In genomic region chr10:12690525-12691139, GRCh38 we compare ENCODE assay signal across 18 cellular contexts.
DNase-seq lines count a peak whose midpoint lies in the region; ATAC-seq, FAIRE-seq and TF ChIP-seq lines count a peak whose summit lies in the region.
"Had no signal": no experiment of that assay in that cellular context is flagged by ENCODE, and none has a peak within 500 bp of the region (broad histone marks: within the 10 kb centered on the region; RNA-seq: fewer than 3 reads in every experiment).

No MANE protein-coding gene starts in this region.

- H3K9me3 ChIP-seq in mucosa of descending colon, result no peaks in the 10 kb centered on the region
- H3K9me3 ChIP-seq: SJSA1 had no signal

- no peaks in the 10 kb centered on the region for H3K36me3 Mint-ChIP-seq in activated T-helper 2 cell treated with anti-CD3 and anti-CD28 coated beads, Interferon-gamma antibody, Interleukin-2, Interleukin-4, amounts not matched to agents 10 μg/mL and 5 μg/mL and 100 μg/mL, durations not matched to agents 14 hours and 24 hours and 36 hours (ENCODE audit: low read depth)
- H3K36me3 Mint-ChIP-seq: activated naive CD8-positive, alpha-beta T cell treated with anti-CD3 and anti-CD28 coated beads for 36 hours had no signal

- H3K27ac Mint-ChIP-seq in stimulated activated naive CD8-positive, alpha-beta T cell treated with anti-CD3 and anti-CD28 coated beads, Interleukin-15, amount 100 ng/mL, for 72 hours, result no peak overlapping the region
- peak overlapping the region; percentile 68 for H3K27ac Mint-ChIP-seq in activated T-helper 2 cell treated with anti-CD3 and anti-CD28 coated beads, Interferon-gamma antibody, Interleukin-2, Interleukin-4, amounts not matched to agents 10 μg/mL and 5 μg/mL and 100 μg/mL, durations not matched to agents 14 hours and 24 hours and 36 hours
- H3K27ac Mint-ChIP-seq: activated naive CD8-positive, alpha-beta T cell treated with anti-CD3 and anti-CD28 coated beads for 36 hours had no signal

- FAIRE-seq in urothelium cell line (lab: Jason Lieb, UNC), result no peak
- FAIRE-seq: endothelial cell of umbilical vein, keratinocyte, TTC549 had no signal

- intact Hi-C loops in activated T-helper 2 cell treated with anti-CD3 and anti-CD28 coated beads, Interferon-gamma antibody, Interleukin-2, Interleukin-4, amounts not matched to agents 10 μg/mL and 5 μg/mL and 100 μg/mL, durations not matched to agents 14 hours and 24 hours and 36 hours (cut with micrococcal nuclease), result no loop called here
- intact Hi-C loops in mucosa of descending colon (cut with DNase I, micrococcal nuclease), result no loop called here

- no peak for TF ChIP-seq CTCF in mucosa of descending colon (IDR thresholded peaks at IDR 0.05)

- H3K27me3 Mint-ChIP-seq in stimulated activated naive CD8-positive, alpha-beta T cell treated with anti-CD3 and anti-CD28 coated beads, Interleukin-15, amount 100 ng/mL, for 72 hours, result no peaks in the 10 kb centered on the region
- H3K27me3 Mint-ChIP-seq in activated T-helper 2 cell treated with anti-CD3 and anti-CD28 coated beads, Interferon-gamma antibody, Interleukin-2, Interleukin-4, amounts not matched to agents 10 μg/mL and 5 μg/mL and 100 μg/mL, durations not matched to agents 14 hours and 24 hours and 36 hours (ENCODE audit: low read depth), result no peaks in the 10 kb centered on the region
- H3K27me3 Mint-ChIP-seq: activated naive CD8-positive, alpha-beta T cell treated with anti-CD3 and anti-CD28 coated beads for 36 hours had no signal

- ATAC-seq in stimulated activated naive CD8-positive, alpha-beta T cell treated with anti-CD3 and anti-CD28 coated beads, Interleukin-15, amount 100 ng/mL, for 72 hours, result peak; percentile 57
- ATAC-seq in stimulated activated naive CD8-positive, alpha-beta T cell treated with anti-CD3 and anti-CD28 coated beads, Interleukin-15, Interleukin-2, amounts not matched to agents 100 U/mL and 50 U/mL, for 24 hours, result no peak
- ATAC-seq in mucosa of descending colon (peak; percentile 24), GM19452 (IDR thresholded peaks at IDR 0.05; ENCODE audit: unreplicated experiment) (no peak)

- peaks cover 14% of the 10 kb centered on the region for H3K4me1 Mint-ChIP-seq in stimulated activated naive CD8-positive, alpha-beta T cell treated with anti-CD3 and anti-CD28 coated beads, Interleukin-15, amount 100 ng/mL, for 72 hours
- H3K4me1 Mint-ChIP-seq in activated T-helper 2 cell treated with anti-CD3 and anti-CD28 coated beads, Interferon-gamma antibody, Interleukin-2, Interleukin-4, amounts not matched to agents 10 μg/mL and 5 μg/mL and 100 μg/mL, durations not matched to agents 14 hours and 24 hours and 36 hours (ENCODE audit: low read depth), result peaks cover 3% of the 10 kb centered on the region
- H3K4me1 Mint-ChIP-seq: neural crest cell had no signal

- no peaks in the 10 kb centered on the region for H3K36me3 ChIP-seq in mucosa of descending colon (ENCODE audit: low read depth)
- H3K36me3 ChIP-seq: SJSA1 had no signal

- no peaks in the 10 kb centered on the region for H3K9me3 Mint-ChIP-seq in stimulated activated naive CD8-positive, alpha-beta T cell treated with anti-CD3 and anti-CD28 coated beads, Interleukin-15, amount 100 ng/mL, for 72 hours
- no peaks in the 10 kb centered on the region for H3K9me3 Mint-ChIP-seq in activated T-helper 2 cell treated with anti-CD3 and anti-CD28 coated beads, Interferon-gamma antibody, Interleukin-2, Interleukin-4, amounts not matched to agents 10 μg/mL and 5 μg/mL and 100 μg/mL, durations not matched to agents 14 hours and 24 hours and 36 hours
- H3K9me3 Mint-ChIP-seq: activated naive CD8-positive, alpha-beta T cell treated with anti-CD3 and anti-CD28 coated beads for 36 hours; neural crest cell had no signal

- H3K4me3 Mint-ChIP-seq in stimulated activated naive CD8-positive, alpha-beta T cell treated with anti-CD3 and anti-CD28 coated beads, Interleukin-15, amount 100 ng/mL, for 72 hours, result no peak overlapping the region
- no peak overlapping the region for H3K4me3 Mint-ChIP-seq in activated T-helper 2 cell treated with anti-CD3 and anti-CD28 coated beads, Interferon-gamma antibody, Interleukin-2, Interleukin-4, amounts not matched to agents 10 μg/mL and 5 μg/mL and 100 μg/mL, durations not matched to agents 14 hours and 24 hours and 36 hours (ENCODE audit: low read depth)
- H3K4me3 Mint-ChIP-seq: activated naive CD8-positive, alpha-beta T cell treated with anti-CD3 and anti-CD28 coated beads for 36 hours; neural crest cell had no signal

- no peak for DNase-seq in stimulated activated naive CD8-positive, alpha-beta T cell treated with anti-CD3 and anti-CD28 coated beads, Interleukin-15, amount 100 ng/mL, for 72 hours
- no peak for DNase-seq in stimulated activated naive CD8-positive, alpha-beta T cell treated with anti-CD3 and anti-CD28 coated beads, Interleukin-15, Interleukin-2, amounts not matched to agents 100 U/mL and 50 U/mL, for 24 hours
- no peak for DNase-seq in activated T-helper 2 cell treated with anti-CD3 and anti-CD28 coated beads, Interferon-gamma antibody, Interleukin-2, Interleukin-4, amounts not matched to agents 10 μg/mL and 5 μg/mL and 100 μg/mL, durations not matched to agents 14 hours and 24 hours and 36 hours (ENCODE audit: low spot score)
- DNase-seq in mucosa of descending colon (no peak), COLO829 (ENCODE audit: low spot score) (no peak), urothelium cell line (ENCODE audit: low spot score) (no peak), NCI-H2227 treated with DMSO at 0.1 percent for 48 hours (lab: John Stamatoyannopoulos, UW) (no peak)
- DNase-seq: activated naive CD8-positive, alpha-beta T cell treated with anti-CD3 and anti-CD28 coated beads for 36 hours; central memory CD4-positive, alpha-beta T cell; DMS79; glutamatergic neuron; Kasumi-1 had no signal

- H3K4me1 ChIP-seq in mucosa of descending colon (ENCODE audit: low read depth), result peaks cover 8% of the 10 kb centered on the region
- H3K4me1 ChIP-seq: SJSA1 had no signal

- H3K4me3 ChIP-seq in mucosa of descending colon, result no peak overlapping the region
- H3K4me3 ChIP-seq: SJSA1 had no signal

Comparison
In these comparisons a context has a peak if more than half of its experiments do, and no peak if none do; other contexts are left out.
1. ATAC-seq: peak in stimulated activated naive CD8-positive, alpha-beta T cell treated with anti-CD3 and anti-CD28 coated beads, Interleukin-15, amount 100 ng/mL, for 72 hours (single experiment) and mucosa of descending colon (single experiment); none in stimulated activated naive CD8-positive, alpha-beta T cell treated with anti-CD3 and anti-CD28 coated beads, Interleukin-15, Interleukin-2, amounts not matched to agents 100 U/mL and 50 U/mL, for 24 hours (single experiment) and GM19452 (single experiment).